Comparison of ENCODE assay signal across 1 cellular context in genomic region chr6:30516754-30517076, GRCh38.
TF ChIP-seq lines count a peak whose summit lies in the region.

No MANE protein-coding gene starts in this region.

TF ChIP-seq in HepG2, 621 proteins besides CTCF, POLR2A, EP300 and RAD21:
- peak; percentile 11; the same call in 1 of the 2 replicates for TF ChIP-seq TMF1 (CRISPR knock-in tag; IDR thresholded peaks at IDR 0.05; ENCODE audit: low read depth)
- TF ChIP-seq ZNF770 (CRISPR knock-in tag; IDR thresholded peaks at IDR 0.05) = peak; percentile 66; the same call in 1 of the 2 replicates
